1 cellular context compared by ENCODE assay signal in the genomic region with DNA sequence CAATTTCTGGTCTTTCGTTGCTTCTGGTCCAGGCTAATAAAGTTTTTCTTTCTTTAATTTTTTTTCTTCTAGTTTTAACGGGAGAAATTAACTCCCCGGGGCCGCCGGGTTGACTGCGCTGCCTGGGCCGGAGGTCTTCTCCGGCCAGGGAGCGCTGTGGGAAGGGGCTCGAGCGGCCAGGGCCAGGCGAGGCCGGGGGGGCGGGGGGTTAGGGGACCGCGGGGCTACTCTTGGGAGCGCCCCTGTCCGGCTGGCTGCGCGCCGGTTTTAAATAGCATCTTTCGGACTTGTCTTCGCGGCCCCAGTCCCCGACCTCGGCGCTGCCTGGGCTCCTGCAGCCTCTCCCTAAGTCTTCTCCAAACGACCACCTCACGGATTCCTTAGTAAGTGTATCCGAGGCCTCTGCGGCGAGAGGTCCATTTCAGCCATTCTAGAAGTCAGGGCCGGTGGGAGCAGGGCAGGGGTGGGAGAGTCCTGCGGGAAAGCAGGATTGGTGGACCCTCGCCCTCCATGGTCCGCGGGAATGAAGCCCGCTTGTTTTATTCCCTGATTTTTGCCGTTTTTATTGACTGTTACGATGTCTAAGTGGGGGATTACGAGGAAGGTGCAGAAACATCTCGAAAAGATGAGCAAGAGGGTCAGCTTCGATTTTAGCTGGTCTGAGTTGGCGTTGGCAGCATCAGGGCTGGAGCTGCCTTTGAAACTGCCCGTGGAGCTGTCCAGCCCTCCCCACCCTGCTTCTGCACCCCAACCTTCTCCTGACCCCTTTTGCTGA.
TF ChIP-seq lines count a peak whose summit lies in the region.

No MANE protein-coding gene starts in this region.

TF ChIP-seq in HepG2, 621 proteins besides CTCF, POLR2A, EP300 and RAD21 (continued from another document and continues in another):
- TF ChIP-seq ZNF383 (CRISPR knock-in tag; IDR thresholded peaks at IDR 0.05; ENCODE audit: borderline replicate concordance) (no peak), PAX8 (CRISPR knock-in tag; IDR thresholded peaks at IDR 0.05; ENCODE audit: borderline replicate concordance) (no peak), KLF6 (CRISPR knock-in tag; IDR thresholded peaks at IDR 0.05) (0 out of 2 replicates have a peak, but pooled peaks have one; percentile 11), SALL1 (CRISPR knock-in tag; IDR thresholded peaks at IDR 0.05) (peak; percentile 28; the same call in 1 of the 2 replicates), ZNF589 (CRISPR knock-in tag; conservative IDR thresholded peaks at IDR 0.05) (0 out of 2 replicates have a peak, but pooled peaks have one; percentile 33), REPIN1 (CRISPR knock-in tag; IDR thresholded peaks at IDR 0.05; ENCODE audit: borderline replicate concordance, low read depth) (no peak), ZMYM2 (CRISPR knock-in tag; IDR thresholded peaks at IDR 0.05) (no peak), SP4 (CRISPR knock-in tag; IDR thresholded peaks at IDR 0.05) (no peak), ZNF724P (CRISPR knock-in tag; IDR thresholded peaks at IDR 0.05; ENCODE audit: borderline replicate concordance) (0 out of 2 replicates have a peak, but pooled peaks have one; percentile 60), ZNF780A (CRISPR knock-in tag; IDR thresholded peaks at IDR 0.05) (no peak), NKX3-1 (CRISPR knock-in tag; IDR thresholded peaks at IDR 0.05) (no peak), ZNF441 (CRISPR knock-in tag; IDR thresholded peaks at IDR 0.05; ENCODE audit: borderline replicate concordance) (no peak), ZBTB7B (CRISPR knock-in tag; IDR thresholded peaks at IDR 0.05) (no peak), NONO (IDR thresholded peaks at IDR 0.05) (no peak), NONO (CRISPR knock-in tag; conservative IDR thresholded peaks at IDR 0.05) (peak; percentile 18; the same call in 1 of the 2 replicates), ZNF331 (CRISPR knock-in tag; IDR thresholded peaks at IDR 0.05) (no peak), KLF15 (CRISPR knock-in tag; IDR thresholded peaks at IDR 0.05; ENCODE audit: borderline replicate concordance) (no peak; the same call in 1 of the 2 replicates), ZNF547 (CRISPR knock-in tag; IDR thresholded peaks at IDR 0.05) (0 out of 2 replicates have a peak, but pooled peaks have one; percentile 3), HDAC1 (CRISPR knock-in tag; IDR thresholded peaks at IDR 0.05) (no peak), ZBTB38 (CRISPR knock-in tag; IDR thresholded peaks at IDR 0.05) (no peak), SAP130 (CRISPR knock-in tag; IDR thresholded peaks at IDR 0.05; ENCODE audit: low read depth) (peak; percentile 71), ZNF274 (CRISPR knock-in tag; IDR thresholded peaks at IDR 0.05) (no peak), RBAK (CRISPR knock-in tag; IDR thresholded peaks at IDR 0.05) (no peak), MXD4 (CRISPR knock-in tag; IDR thresholded peaks at IDR 0.05) (no peak), RFX3 (CRISPR knock-in tag; IDR thresholded peaks at IDR 0.05) (no peak), ZNF891 (CRISPR knock-in tag; IDR thresholded peaks at IDR 0.05) (no peak), BRCA1 (CRISPR knock-in tag; IDR thresholded peaks at IDR 0.05) (no peak), ISX (CRISPR knock-in tag; conservative IDR thresholded peaks at IDR 0.05) (no peak), GTF3A (CRISPR knock-in tag; conservative IDR thresholded peaks at IDR 0.05) (no peak), NBN (conservative IDR thresholded peaks at IDR 0.05) (no peak)
- TF ChIP-seq, protein P1, sequence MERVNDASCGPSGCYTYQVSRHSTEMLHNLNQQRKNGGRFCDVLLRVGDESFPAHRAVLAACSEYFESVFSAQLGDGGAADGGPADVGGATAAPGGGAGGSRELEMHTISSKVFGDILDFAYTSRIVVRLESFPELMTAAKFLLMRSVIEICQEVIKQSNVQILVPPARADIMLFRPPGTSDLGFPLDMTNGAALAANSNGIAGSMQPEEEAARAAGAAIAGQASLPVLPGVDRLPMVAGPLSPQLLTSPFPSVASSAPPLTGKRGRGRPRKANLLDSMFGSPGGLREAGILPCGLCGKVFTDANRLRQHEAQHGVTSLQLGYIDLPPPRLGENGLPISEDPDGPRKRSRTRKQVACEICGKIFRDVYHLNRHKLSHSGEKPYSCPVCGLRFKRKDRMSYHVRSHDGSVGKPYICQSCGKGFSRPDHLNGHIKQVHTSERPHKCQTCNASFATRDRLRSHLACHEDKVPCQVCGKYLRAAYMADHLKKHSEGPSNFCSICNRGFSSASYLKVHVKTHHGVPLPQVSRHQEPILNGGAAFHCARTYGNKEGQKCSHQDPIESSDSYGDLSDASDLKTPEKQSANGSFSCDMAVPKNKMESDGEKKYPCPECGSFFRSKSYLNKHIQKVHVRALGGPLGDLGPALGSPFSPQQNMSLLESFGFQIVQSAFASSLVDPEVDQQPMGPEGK (CRISPR knock-in tag; IDR thresholded peaks at IDR 0.05) = peak; percentile 39; the same call in 1 of the 2 replicates
- TF ChIP-seq, protein P2, sequence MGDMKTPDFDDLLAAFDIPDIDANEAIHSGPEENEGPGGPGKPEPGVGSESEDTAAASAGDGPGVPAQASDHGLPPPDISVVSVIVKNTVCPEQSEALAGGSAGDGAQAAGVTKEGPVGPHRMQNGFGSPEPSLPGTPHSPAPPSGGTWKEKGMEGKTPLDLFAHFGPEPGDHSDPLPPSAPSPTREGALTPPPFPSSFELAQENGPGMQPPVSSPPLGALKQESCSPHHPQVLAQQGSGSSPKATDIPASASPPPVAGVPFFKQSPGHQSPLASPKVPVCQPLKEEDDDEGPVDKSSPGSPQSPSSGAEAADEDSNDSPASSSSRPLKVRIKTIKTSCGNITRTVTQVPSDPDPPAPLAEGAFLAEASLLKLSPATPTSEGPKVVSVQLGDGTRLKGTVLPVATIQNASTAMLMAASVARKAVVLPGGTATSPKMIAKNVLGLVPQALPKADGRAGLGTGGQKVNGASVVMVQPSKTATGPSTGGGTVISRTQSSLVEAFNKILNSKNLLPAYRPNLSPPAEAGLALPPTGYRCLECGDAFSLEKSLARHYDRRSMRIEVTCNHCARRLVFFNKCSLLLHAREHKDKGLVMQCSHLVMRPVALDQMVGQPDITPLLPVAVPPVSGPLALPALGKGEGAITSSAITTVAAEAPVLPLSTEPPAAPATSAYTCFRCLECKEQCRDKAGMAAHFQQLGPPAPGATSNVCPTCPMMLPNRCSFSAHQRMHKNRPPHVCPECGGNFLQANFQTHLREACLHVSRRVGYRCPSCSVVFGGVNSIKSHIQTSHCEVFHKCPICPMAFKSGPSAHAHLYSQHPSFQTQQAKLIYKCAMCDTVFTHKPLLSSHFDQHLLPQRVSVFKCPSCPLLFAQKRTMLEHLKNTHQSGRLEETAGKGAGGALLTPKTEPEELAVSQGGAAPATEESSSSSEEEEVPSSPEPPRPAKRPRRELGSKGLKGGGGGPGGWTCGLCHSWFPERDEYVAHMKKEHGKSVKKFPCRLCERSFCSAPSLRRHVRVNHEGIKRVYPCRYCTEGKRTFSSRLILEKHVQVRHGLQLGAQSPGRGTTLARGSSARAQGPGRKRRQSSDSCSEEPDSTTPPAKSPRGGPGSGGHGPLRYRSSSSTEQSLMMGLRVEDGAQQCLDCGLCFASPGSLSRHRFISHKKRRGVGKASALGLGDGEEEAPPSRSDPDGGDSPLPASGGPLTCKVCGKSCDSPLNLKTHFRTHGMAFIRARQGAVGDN (CRISPR knock-in tag; IDR thresholded peaks at IDR 0.05) = peak; percentile 45; the same call in 1 of the 2 replicates
- TF ChIP-seq, protein P3, sequence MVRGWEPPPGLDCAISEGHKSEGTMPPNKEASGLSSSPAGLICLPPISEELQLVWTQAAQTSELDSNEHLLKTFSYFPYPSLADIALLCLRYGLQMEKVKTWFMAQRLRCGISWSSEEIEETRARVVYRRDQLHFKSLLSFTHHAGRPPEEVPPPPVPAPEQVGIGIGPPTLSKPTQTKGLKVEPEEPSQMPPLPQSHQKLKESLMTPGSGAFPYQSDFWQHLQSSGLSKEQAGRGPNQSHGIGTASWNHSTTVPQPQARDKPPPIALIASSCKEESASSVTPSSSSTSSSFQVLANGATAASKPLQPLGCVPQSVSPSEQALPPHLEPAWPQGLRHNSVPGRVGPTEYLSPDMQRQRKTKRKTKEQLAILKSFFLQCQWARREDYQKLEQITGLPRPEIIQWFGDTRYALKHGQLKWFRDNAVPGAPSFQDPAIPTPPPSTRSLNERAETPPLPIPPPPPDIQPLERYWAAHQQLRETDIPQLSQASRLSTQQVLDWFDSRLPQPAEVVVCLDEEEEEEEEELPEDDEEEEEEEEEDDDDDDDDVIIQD (CRISPR knock-in tag; IDR thresholded peaks at IDR 0.05; ENCODE audit: low read depth) = 0 out of 2 replicates have a peak, but pooled peaks have one; percentile 11
- TF ChIP-seq, protein P4, sequence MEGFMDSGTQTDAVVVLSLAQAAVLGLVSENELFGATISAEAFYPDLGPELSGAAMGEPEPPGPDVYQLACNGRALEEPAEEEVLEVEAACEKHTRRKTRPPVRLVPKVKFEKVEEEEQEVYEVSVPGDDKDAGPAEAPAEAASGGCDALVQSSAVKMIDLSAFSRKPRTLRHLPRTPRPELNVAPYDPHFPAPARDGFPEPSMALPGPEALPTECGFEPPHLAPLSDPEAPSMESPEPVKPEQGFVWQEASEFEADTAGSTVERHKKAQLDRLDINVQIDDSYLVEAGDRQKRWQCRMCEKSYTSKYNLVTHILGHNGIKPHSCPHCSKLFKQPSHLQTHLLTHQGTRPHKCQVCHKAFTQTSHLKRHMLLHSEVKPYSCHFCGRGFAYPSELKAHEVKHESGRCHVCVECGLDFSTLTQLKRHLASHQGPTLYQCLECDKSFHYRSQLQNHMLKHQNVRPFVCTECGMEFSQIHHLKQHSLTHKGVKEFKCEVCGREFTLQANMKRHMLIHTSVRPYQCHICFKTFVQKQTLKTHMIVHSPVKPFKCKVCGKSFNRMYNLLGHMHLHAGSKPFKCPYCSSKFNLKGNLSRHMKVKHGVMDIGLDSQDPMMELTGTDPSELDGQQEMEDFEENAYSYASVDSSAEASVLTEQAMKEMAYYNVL (CRISPR knock-in tag; IDR thresholded peaks at IDR 0.05; ENCODE audit: borderline replicate concordance) = no peak
- TF ChIP-seq, protein P5, sequence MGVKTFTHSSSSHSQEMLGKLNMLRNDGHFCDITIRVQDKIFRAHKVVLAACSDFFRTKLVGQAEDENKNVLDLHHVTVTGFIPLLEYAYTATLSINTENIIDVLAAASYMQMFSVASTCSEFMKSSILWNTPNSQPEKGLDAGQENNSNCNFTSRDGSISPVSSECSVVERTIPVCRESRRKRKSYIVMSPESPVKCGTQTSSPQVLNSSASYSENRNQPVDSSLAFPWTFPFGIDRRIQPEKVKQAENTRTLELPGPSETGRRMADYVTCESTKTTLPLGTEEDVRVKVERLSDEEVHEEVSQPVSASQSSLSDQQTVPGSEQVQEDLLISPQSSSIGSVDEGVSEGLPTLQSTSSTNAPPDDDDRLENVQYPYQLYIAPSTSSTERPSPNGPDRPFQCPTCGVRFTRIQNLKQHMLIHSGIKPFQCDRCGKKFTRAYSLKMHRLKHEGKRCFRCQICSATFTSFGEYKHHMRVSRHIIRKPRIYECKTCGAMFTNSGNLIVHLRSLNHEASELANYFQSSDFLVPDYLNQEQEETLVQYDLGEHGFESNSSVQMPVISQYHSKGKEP (CRISPR knock-in tag; IDR thresholded peaks at IDR 0.05) = 0 out of 2 replicates have a peak, but pooled peaks have one; percentile 17
- TF ChIP-seq, protein P6, sequence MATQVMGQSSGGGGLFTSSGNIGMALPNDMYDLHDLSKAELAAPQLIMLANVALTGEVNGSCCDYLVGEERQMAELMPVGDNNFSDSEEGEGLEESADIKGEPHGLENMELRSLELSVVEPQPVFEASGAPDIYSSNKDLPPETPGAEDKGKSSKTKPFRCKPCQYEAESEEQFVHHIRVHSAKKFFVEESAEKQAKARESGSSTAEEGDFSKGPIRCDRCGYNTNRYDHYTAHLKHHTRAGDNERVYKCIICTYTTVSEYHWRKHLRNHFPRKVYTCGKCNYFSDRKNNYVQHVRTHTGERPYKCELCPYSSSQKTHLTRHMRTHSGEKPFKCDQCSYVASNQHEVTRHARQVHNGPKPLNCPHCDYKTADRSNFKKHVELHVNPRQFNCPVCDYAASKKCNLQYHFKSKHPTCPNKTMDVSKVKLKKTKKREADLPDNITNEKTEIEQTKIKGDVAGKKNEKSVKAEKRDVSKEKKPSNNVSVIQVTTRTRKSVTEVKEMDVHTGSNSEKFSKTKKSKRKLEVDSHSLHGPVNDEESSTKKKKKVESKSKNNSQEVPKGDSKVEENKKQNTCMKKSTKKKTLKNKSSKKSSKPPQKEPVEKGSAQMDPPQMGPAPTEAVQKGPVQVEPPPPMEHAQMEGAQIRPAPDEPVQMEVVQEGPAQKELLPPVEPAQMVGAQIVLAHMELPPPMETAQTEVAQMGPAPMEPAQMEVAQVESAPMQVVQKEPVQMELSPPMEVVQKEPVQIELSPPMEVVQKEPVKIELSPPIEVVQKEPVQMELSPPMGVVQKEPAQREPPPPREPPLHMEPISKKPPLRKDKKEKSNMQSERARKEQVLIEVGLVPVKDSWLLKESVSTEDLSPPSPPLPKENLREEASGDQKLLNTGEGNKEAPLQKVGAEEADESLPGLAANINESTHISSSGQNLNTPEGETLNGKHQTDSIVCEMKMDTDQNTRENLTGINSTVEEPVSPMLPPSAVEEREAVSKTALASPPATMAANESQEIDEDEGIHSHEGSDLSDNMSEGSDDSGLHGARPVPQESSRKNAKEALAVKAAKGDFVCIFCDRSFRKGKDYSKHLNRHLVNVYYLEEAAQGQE (IDR thresholded peaks at IDR 0.05; ENCODE audit: borderline replicate concordance in 1 of 2, low read depth in 1 of 2, low read length in 2 of 2) = peak; percentile 56 to 91
- TF ChIP-seq, protein P7, sequence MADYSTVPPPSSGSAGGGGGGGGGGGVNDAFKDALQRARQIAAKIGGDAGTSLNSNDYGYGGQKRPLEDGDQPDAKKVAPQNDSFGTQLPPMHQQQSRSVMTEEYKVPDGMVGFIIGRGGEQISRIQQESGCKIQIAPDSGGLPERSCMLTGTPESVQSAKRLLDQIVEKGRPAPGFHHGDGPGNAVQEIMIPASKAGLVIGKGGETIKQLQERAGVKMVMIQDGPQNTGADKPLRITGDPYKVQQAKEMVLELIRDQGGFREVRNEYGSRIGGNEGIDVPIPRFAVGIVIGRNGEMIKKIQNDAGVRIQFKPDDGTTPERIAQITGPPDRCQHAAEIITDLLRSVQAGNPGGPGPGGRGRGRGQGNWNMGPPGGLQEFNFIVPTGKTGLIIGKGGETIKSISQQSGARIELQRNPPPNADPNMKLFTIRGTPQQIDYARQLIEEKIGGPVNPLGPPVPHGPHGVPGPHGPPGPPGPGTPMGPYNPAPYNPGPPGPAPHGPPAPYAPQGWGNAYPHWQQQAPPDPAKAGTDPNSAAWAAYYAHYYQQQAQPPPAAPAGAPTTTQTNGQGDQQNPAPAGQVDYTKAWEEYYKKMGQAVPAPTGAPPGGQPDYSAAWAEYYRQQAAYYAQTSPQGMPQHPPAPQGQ (CRISPR knock-in tag; IDR thresholded peaks at IDR 0.05; ENCODE audit: borderline replicate concordance) = no peak
